Comparison of ENCODE assay signal across 8 cellular contexts in genomic region chr4:1726146-1726934, GRCh38. TPM values are rescaled to one million over a fixed set of nuclear protein-coding genes. Genes with fewer than 3 reads are reported as not detected.
DNase-seq lines count a peak whose midpoint lies in the region; ATAC-seq and TF ChIP-seq lines count a peak whose summit lies in the region.

No MANE protein-coding gene starts in this region.

- no TSS peak for BruUV-seq in Panc1 (replicated peaks; lab: Mats Ljungman, UMichigan)

- CTCF ChIA-PET in Panc1 (lab: Charles Lee), result interaction anchor here (1.8 kb wide), 1 partner anchor 33 kb away, joined by 6 read pairs; no protein-coding TSS in a partner anchor

- H3K27ac ChIP-seq in DND-41 (ENCODE audit: low read length) (0 out of 2 replicates have a peak overlapping the region, but pooled peaks have one; percentile 18), Panc1 (ENCODE audit: low read length) (peak overlapping the region; percentile 77), esophagus muscularis mucosa (replicated peaks in 1 of 4) (peak overlapping the region; percentile 12 to 57 (median 44))

- 61% methylated on average over 17 of the region's 17 CpGs for WGBS in esophagus muscularis mucosa

- H2AFZ ChIP-seq in DND-41 (ENCODE audit: low read depth, low read length), result no peak overlapping the region

- peak; percentile 97 for TF ChIP-seq CTCF in DND-41 (IDR thresholded peaks at IDR 0.05; ENCODE audit: borderline replicate concordance, extremely low read depth, low read length, poor library complexity, severe bottlenecking)
- no peak for TF ChIP-seq CTCF in Panc1 (IDR thresholded peaks at IDR 0.05)
- TF ChIP-seq CTCF in esophagus muscularis mucosa (IDR thresholded peaks at IDR 0.05), result peak; percentile 96 to 100 (median 97)

- H3K4me3 Mint-ChIP-seq in natural killer cell treated with Interleukin-12 subunit alpha and Interleukin-12 subunit beta and Interleukin-15 and Interleukin-18, amount 100 ng/mL, for 72 hours, result no peak overlapping the region

- intact Hi-C loops in Panc1 (cut with micrococcal nuclease; ENCODE audit: unreplicated experiment), result no loop called here
- intact Hi-C loops in esophagus muscularis mucosa (cut with DNase I), result loop anchor here (10.0 kb wide), 1 partner anchor 372 kb away; no protein-coding TSS in a partner anchor

- peaks cover 93% of the 10 kb centered on the region for H3K36me3 ChIP-seq in DND-41 (ENCODE audit: insufficient read depth, low read length)
- H3K36me3 ChIP-seq in Panc1 (ENCODE audit: control insufficient read depth, insufficient read depth, low read length), result peaks cover 7% of the 10 kb centered on the region
- peaks cover 0 to 48% (median 35%) of the 10 kb centered on the region in 4 donors for H3K36me3 ChIP-seq in esophagus muscularis mucosa

- no peaks in the 10 kb centered on the region for H3K9me3 Mint-ChIP-seq in natural killer cell treated with Interleukin-12 subunit alpha and Interleukin-12 subunit beta and Interleukin-15 and Interleukin-18, amount 100 ng/mL, for 72 hours

- H3K4me1 Mint-ChIP-seq in natural killer cell treated with Interleukin-12 subunit alpha and Interleukin-12 subunit beta and Interleukin-15 and Interleukin-18, amount 100 ng/mL, for 72 hours (ENCODE audit: low read depth in 2 of 2), result peaks cover 35 to 37% of the 10 kb centered on the region in 2 donors

- no peaks in the 10 kb centered on the region for H3K27me3 Mint-ChIP-seq in natural killer cell treated with Interleukin-12 subunit alpha and Interleukin-12 subunit beta and Interleukin-15 and Interleukin-18, amount 100 ng/mL, for 72 hours

- H3K27me3 ChIP-seq in DND-41 (ENCODE audit: insufficient read depth, low read length, poor library complexity) (no peaks in the 10 kb centered on the region), Panc1 (ENCODE audit: control insufficient read depth, insufficient read depth, low read length) (no peaks in the 10 kb centered on the region), esophagus muscularis mucosa (no peaks in the 10 kb centered on the region)

- TF ChIP-seq POLR2A in esophagus muscularis mucosa (IDR thresholded peaks at IDR 0.05; ENCODE audit: low read depth), result no peak

- peak; percentile 85 for DNase-seq in DND-41
- DNase-seq in KBM-7, result peak; percentile 94
- DNase-seq in Panc1 (ENCODE audit: low read depth, low spot score), result peak; percentile 78
- DNase-seq in activated T-cell treated with anti-CD3 and anti-CD28 coated beads, Interleukin-2, amount 50 U/mL, for 48 hours, result peak; percentile 93 to 94
- peak; percentile 97 for DNase-seq in esophagus muscularis mucosa (ENCODE audit: extremely low spot score)
- peak; percentile 89 for DNase-seq in natural killer cell treated with Interleukin-12 subunit alpha and Interleukin-12 subunit beta and Interleukin-15 and Interleukin-18, amount 100 ng/mL, for 72 hours (ENCODE audit: low spot score)
- DNase-seq in stimulated activated naive CD4-positive, alpha-beta T cell (lab: John Stamatoyannopoulos, UW), result peak; percentile 61 to 91 (median 86)

- no peak for TF ChIP-seq EP300 in esophagus muscularis mucosa (IDR thresholded peaks at IDR 0.05)

- H3K4me3 ChIP-seq in DND-41 (ENCODE audit: low read depth in 1 of 2, low read length in 2 of 2), result no peak overlapping the region
- 0 out of 4 replicates have a peak overlapping the region, but pooled peaks of 1 of the 2 experiments have one; percentile 4 for H3K4me3 ChIP-seq in Panc1 (ENCODE audit: low read depth in 2 of 2, low read length in 2 of 2)
- no peak overlapping the region for H3K4me3 ChIP-seq in esophagus muscularis mucosa

- POLR2A ChIA-PET in Panc1 (lab: Charles Lee), result no interaction called here

- ATAC-seq in DND-41 (ENCODE audit: insufficient read depth, low read depth), result peak; percentile 61
- ATAC-seq in Panc1, result peak; percentile 46
- ATAC-seq in natural killer cell treated with Interleukin-12 subunit alpha and Interleukin-12 subunit beta and Interleukin-15 and Interleukin-18, amount 100 ng/mL, for 72 hours, result peak; percentile 39 to 59
- no peak for ATAC-seq in HG03432 (IDR thresholded peaks at IDR 0.05; ENCODE audit: unreplicated experiment)

- H3K79me2 ChIP-seq in DND-41 (ENCODE audit: insufficient read depth, low read length), result peaks cover 99% of the 10 kb centered on the region

- peaks cover 5% of the 10 kb centered on the region for H3K36me3 Mint-ChIP-seq in natural killer cell treated with Interleukin-12 subunit alpha and Interleukin-12 subunit beta and Interleukin-15 and Interleukin-18, amount 100 ng/mL, for 72 hours

- in situ Hi-C loops in KBM-7 (cut with MboI; ENCODE audit: low pct_unique_long_range_greater_than_20kb, low sequenced_read_pairs) (no loop called here), Panc1 (cut with HindIII; ENCODE audit: low pct_unique_long_range_greater_than_20kb, low sequenced_read_pairs) (no loop called here)

- peaks cover 47% of the 10 kb centered on the region for H3K4me1 ChIP-seq in DND-41 (ENCODE audit: insufficient read depth, low read length)
- H3K4me1 ChIP-seq in Panc1 (ENCODE audit: control insufficient read depth, insufficient read depth, low read length), result peaks cover 33% of the 10 kb centered on the region
- H3K4me1 ChIP-seq in esophagus muscularis mucosa, result peaks cover 40 to 62% (median 56%) of the 10 kb centered on the region in 4 donors

- H3K4me2 ChIP-seq in DND-41 (ENCODE audit: insufficient read depth, low read length), result peak overlapping the region; percentile 19; the same call in 1 of the 2 replicates

- H3K27ac Mint-ChIP-seq in natural killer cell treated with Interleukin-12 subunit alpha and Interleukin-12 subunit beta and Interleukin-15 and Interleukin-18, amount 100 ng/mL, for 72 hours, result peak overlapping the region; percentile 8 to 68

- H3K9ac ChIP-seq in DND-41 (ENCODE audit: low read depth, low read length), result no peak overlapping the region

- H3K9me3 ChIP-seq in DND-41 (ENCODE audit: insufficient read depth, low read length, severe bottlenecking) (no peaks in the 10 kb centered on the region), Panc1 (ENCODE audit: control insufficient read depth, insufficient read depth, low read depth, low read length) (no peaks in the 10 kb centered on the region), esophagus muscularis mucosa (no peaks in the 10 kb centered on the region)

- H4K20me1 ChIP-seq in DND-41 (ENCODE audit: insufficient read depth, low read length), result peaks cover 81% of the 10 kb centered on the region

RNA-seq across cellular contexts. Expression of gene TACC3, which starts 5.0 kb away (rescaled TPM):
- total RNA-seq in Panc1 (2021; ENCODE audit: unreplicated experiment) (106 TPM), esophagus muscularis mucosa (1 to 10 TPM; 2.5 to 8.8 (median 5.8) TPM)
- polyA plus RNA-seq in Panc1 (2012; ENCODE audit: insufficient read length), result 82.2 TPM
- total RNA-seq in natural killer cell treated with Interleukin-12 subunit alpha and Interleukin-12 subunit beta and Interleukin-15 and Interleukin-18, amount 100 ng/mL, for 72 hours, result 100 to 1,000 TPM in 1 of 2 donors, 10 to 100 TPM in 1; 97.2 to 212 TPM

RNA-seq across cellular contexts. Expression of gene TMEM129, which starts 5.2 kb away (rescaled TPM):
- total RNA-seq in Panc1 (2021; ENCODE audit: unreplicated experiment), result 32.6 TPM
- 37.6 TPM for polyA plus RNA-seq in Panc1 (2012; ENCODE audit: insufficient read length)
- total RNA-seq in esophagus muscularis mucosa, result 100 to 1,000 TPM in 1 of 4 donors, 10 to 100 TPM in 3; 59.3 to 101 (median 72.6) TPM
- total RNA-seq in natural killer cell treated with Interleukin-12 subunit alpha and Interleukin-12 subunit beta and Interleukin-15 and Interleukin-18, amount 100 ng/mL, for 72 hours, result 10 to 100 TPM; 19.6 to 21.2 TPM

RNA-seq across cellular contexts. Expression of gene SLBP, which starts 14.2 kb away (rescaled TPM):
- total RNA-seq in Panc1 (2021; ENCODE audit: unreplicated experiment), result 73.4 TPM
- polyA plus RNA-seq in Panc1 (2012; ENCODE audit: insufficient read length), result 81.0 TPM
- 10 to 100 TPM; 41.5 to 56.1 (median 45.5) TPM for total RNA-seq in esophagus muscularis mucosa
- 100 to 1,000 TPM in 1 of 2 donors, 10 to 100 TPM in 1; 83.0 to 129 TPM for total RNA-seq in natural killer cell treated with Interleukin-12 subunit alpha and Interleukin-12 subunit beta and Interleukin-15 and Interleukin-18, amount 100 ng/mL, for 72 hours

RNA-seq across cellular contexts. Expression of gene FAM53A, which starts 42.2 kb away (rescaled TPM):
- total RNA-seq in Panc1 (2021; ENCODE audit: unreplicated experiment) (7.0 TPM), esophagus muscularis mucosa (10 to 100 TPM in 1 of 4 donors, 1 to 10 TPM in 3; 5.2 to 13.3 (median 8.9) TPM)
- polyA plus RNA-seq in Panc1 (2012; ENCODE audit: insufficient read length), result 4.6 TPM
- 1 to 10 TPM in 1 of 2 donors, under 1 TPM in 1; 0.78 to 6.2 TPM for total RNA-seq in natural killer cell treated with Interleukin-12 subunit alpha and Interleukin-12 subunit beta and Interleukin-15 and Interleukin-18, amount 100 ng/mL, for 72 hours

Comparison
In these comparisons a context has a peak if more than half of its experiments do, and no peak if none do; other contexts are left out.
1. H3K27ac ChIP-seq: peak in every context shown above with its lines; median percentile 77 in Panc1; 44 in esophagus muscularis mucosa; 18 in DND-41.
2. RNA of gene TACC3, which starts 5.0 kb away (total RNA-seq): 97.2 to 212 TPM in natural killer cell treated with Interleukin-12 subunit alpha and Interleukin-12 subunit beta and Interleukin-15 and Interleukin-18, amount 100 ng/mL, for 72 hours and 106 TPM in Panc1 (single experiment); 2.5 to 8.8 TPM in esophagus muscularis mucosa; every median in the first group is over 4 times any median in the second.
3. Peak in every context shown above with its lines, with median percentiles within 50 percentile points of each other: DNase-seq.